Comparison of ENCODE assay signal across 26 cellular contexts in the genomic region with DNA sequence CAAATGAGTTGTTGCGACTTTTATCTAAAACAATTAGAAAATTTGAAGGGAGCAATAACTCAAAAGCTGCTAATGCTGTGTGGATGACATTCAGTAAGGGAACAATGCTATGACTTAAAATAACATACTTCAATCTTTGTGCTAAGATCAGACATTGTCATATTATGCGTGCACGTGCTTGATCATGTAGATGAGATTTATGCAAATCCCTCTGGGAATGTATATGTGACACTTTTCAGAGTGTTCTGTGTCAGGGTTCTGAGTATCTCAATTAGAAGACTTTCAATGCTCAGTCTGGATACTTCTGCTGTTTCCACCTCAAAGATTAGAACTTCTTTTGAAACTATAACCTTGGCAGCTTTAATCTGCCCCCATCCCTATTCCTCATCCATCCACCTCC.
"Had no signal": no experiment of that assay in that cellular context is flagged by ENCODE, and none has a peak within 500 bp of the region (broad histone marks: within the 10 kb centered on the region; RNA-seq: fewer than 3 reads in every experiment).

No MANE protein-coding gene starts in this region.

- H3K4me1 ChIP-seq: parathyroid adenoma, right lobe of liver, testis, tibial artery had no signal

- H3K9me3 ChIP-seq: right lobe of liver, testis had no signal

- H3K36me3 Mint-ChIP-seq: immature natural killer cell; natural killer cell treated with Interleukin-12 subunit alpha and Interleukin-12 subunit beta and Interleukin-15 and Interleukin-18, amount 100 ng/mL, for 72 hours; neural progenitor cell; stimulated activated memory B cell treated with anti-CD40 and anti-IgM and Interleukin-4, amounts not matched to agents 10 μg/mL and 1 μg/mL and 100 μg/mL, for 72 hours; type B pancreatic cell had no signal

- H3K4me3 Mint-ChIP-seq: immature natural killer cell; memory B cell; naive B cell; natural killer cell treated with Interleukin-12 subunit alpha and Interleukin-12 subunit beta and Interleukin-15 and Interleukin-18, amount 100 ng/mL, for 72 hours; neural progenitor cell; stimulated activated memory B cell treated with anti-CD40 and anti-IgM and Interleukin-4, amounts not matched to agents 10 μg/mL and 1 μg/mL and 100 μg/mL, for 72 hours; type B pancreatic cell had no signal

- H3K36me3 ChIP-seq: neural progenitor cell, right lobe of liver, tibial artery had no signal

- H3K27me3 ChIP-seq: dorsolateral prefrontal cortex, neural progenitor cell, right lobe of liver, testis, tibial artery had no signal

- H3K27me3 Mint-ChIP-seq: naive B cell, progenitor cell of endocrine pancreas, type B pancreatic cell had no signal

- DNase-seq: dorsolateral prefrontal cortex; effector CD4-positive, alpha-beta T cell; hypothalamus; immature natural killer cell; islet precursor cell; kidney glomerular epithelial cell; left ventricle myocardium superior; mucosa of descending colon; naive B cell; right lobe of liver; small intestine; stimulated activated CD4-positive, alpha-beta T cell treated with anti-CD3 and anti-CD28 coated beads, Interleukin-12 subunit alpha, Interleukin-12 subunit beta, amount 100 ng/mL, for 4 hours; stimulated activated CD4-positive, alpha-beta T cell treated with anti-CD3 and anti-CD28 coated beads, Interleukin-1b, Interleukin-23, amount 100 ng/mL, for 48 hours; stimulated activated CD4-positive, alpha-beta T cell treated with anti-CD3 and anti-CD28 coated beads, Interleukin-4, amount 100 ng/mL, for 1 hour; stimulated activated naive CD8-positive, alpha-beta T cell treated with anti-CD3 and anti-CD28 coated beads, Interleukin-15, Interleukin-2, amounts not matched to agents 100 U/mL and 50 U/mL, for 24 hours; substantia nigra; testis; tibial artery had no signal

- H3K27ac ChIP-seq: dorsolateral prefrontal cortex, neural progenitor cell, parathyroid adenoma, right lobe of liver, testis, tibial artery had no signal

- H3K27ac Mint-ChIP-seq: immature natural killer cell; memory B cell; naive B cell; natural killer cell treated with Interleukin-12 subunit alpha and Interleukin-12 subunit beta and Interleukin-15 and Interleukin-18, amount 100 ng/mL, for 72 hours; neural progenitor cell; progenitor cell of endocrine pancreas; stimulated activated memory B cell treated with anti-CD40 and anti-IgM and Interleukin-4, amounts not matched to agents 10 μg/mL and 1 μg/mL and 100 μg/mL, for 72 hours; type B pancreatic cell had no signal

- H3K4me1 Mint-ChIP-seq: immature natural killer cell; memory B cell; naive B cell; stimulated activated memory B cell treated with anti-CD40 and anti-IgM and Interleukin-4, amounts not matched to agents 10 μg/mL and 1 μg/mL and 100 μg/mL, for 72 hours had no signal

- H3K9ac ChIP-seq: neural progenitor cell, parathyroid adenoma had no signal

- H3K9me3 Mint-ChIP-seq: natural killer cell treated with Interleukin-12 subunit alpha and Interleukin-12 subunit beta and Interleukin-15 and Interleukin-18, amount 100 ng/mL, for 72 hours; type B pancreatic cell had no signal

- H3K4me2 ChIP-seq: neural progenitor cell had no signal

- H3K4me3 ChIP-seq: dorsolateral prefrontal cortex, lung, mucosa of descending colon, neural progenitor cell, right lobe of liver, testis, tibial artery had no signal

- H2AFZ ChIP-seq: neural progenitor cell, parathyroid adenoma had no signal

- H3K79me2 ChIP-seq: parathyroid adenoma had no signal

- ATAC-seq: left ventricle myocardium superior; mucosa of descending colon; natural killer cell treated with Interleukin-12 subunit alpha and Interleukin-12 subunit beta and Interleukin-15 and Interleukin-18, amount 100 ng/mL, for 72 hours; right lobe of liver; stimulated activated memory B cell treated with anti-CD40 and anti-IgM and Interleukin-4, amounts not matched to agents 10 μg/mL and 1 μg/mL and 100 μg/mL, for 72 hours; stimulated activated naive CD8-positive, alpha-beta T cell treated with anti-CD3 and anti-CD28 coated beads, Interleukin-15, Interleukin-2, amounts not matched to agents 100 U/mL and 50 U/mL, for 24 hours had no signal
